Comparison of ENCODE assay signal across 8 cellular contexts in genomic region chr1:9589719-9590157, GRCh38. TPM values are rescaled to one million over a fixed set of nuclear protein-coding genes. Genes with fewer than 3 reads are reported as not detected.
DNase-seq lines count a peak whose midpoint lies in the region; ATAC-seq and TF ChIP-seq lines count a peak whose summit lies in the region.

No MANE protein-coding gene starts in this region.

- H3K27me3 ChIP-seq in cardiac muscle cell (no peaks in the 10 kb centered on the region), iPS-20b (ENCODE audit: insufficient read depth, low read length) (no peaks in the 10 kb centered on the region), suprapubic skin (no peaks in the 10 kb centered on the region)

- H3K4me1 ChIP-seq in cardiac muscle cell (ENCODE audit: low read depth): peaks cover 15% of the 10 kb centered on the region
- peaks cover 23% of the 10 kb centered on the region for H3K4me1 ChIP-seq in iPS-20b (ENCODE audit: insufficient read depth, low read length)
- H3K4me1 ChIP-seq in suprapubic skin: peaks cover 55% of the 10 kb centered on the region

- H3K36me3 Mint-ChIP-seq in activated T-helper 17 cell treated with anti-CD3 and anti-CD28 coated beads, Interleukin-2, amount 50 U/mL, for 72 hours (ENCODE audit: low read depth): no peaks in the 10 kb centered on the region

- no peak for ATAC-seq in left ventricle myocardium superior
- ATAC-seq in activated T-helper 17 cell treated with anti-CD3 and anti-CD28 coated beads, Interleukin-2, amount 50 U/mL, for 72 hours (replicated peaks): no peak

- H3K9me3 ChIP-seq in cardiac muscle cell (ENCODE audit: low read depth) (no peaks in the 10 kb centered on the region), iPS-20b (ENCODE audit: insufficient read depth, low read depth, low read length) (no peaks in the 10 kb centered on the region), suprapubic skin (no peaks in the 10 kb centered on the region)

- no peak for TF ChIP-seq EP300 in suprapubic skin (IDR thresholded peaks at IDR 0.05)

- peak overlapping the region; percentile 62 for H3K27ac Mint-ChIP-seq in activated T-helper 17 cell treated with anti-CD3 and anti-CD28 coated beads, Interleukin-2, amount 50 U/mL, for 72 hours

- H3K4me3 Mint-ChIP-seq in activated T-helper 17 cell treated with anti-CD3 and anti-CD28 coated beads, Interleukin-2, amount 50 U/mL, for 72 hours: peak overlapping the region; percentile 86

- WGBS in suprapubic skin: 13% methylated on average over 6 of the region's 6 CpGs

- intact Hi-C loops in left ventricle myocardium superior (cut with micrococcal nuclease): no loop called here

- TF ChIP-seq CTCF in cardiac muscle cell (IDR thresholded peaks at IDR 0.05; ENCODE audit: low read depth, low read length): no peak
- TF ChIP-seq CTCF in suprapubic skin (IDR thresholded peaks at IDR 0.05): no peak

- TF ChIP-seq POLR2A in suprapubic skin (IDR thresholded peaks at IDR 0.05): no peak

- no peaks in the 10 kb centered on the region for H3K9me3 Mint-ChIP-seq in activated T-helper 17 cell treated with anti-CD3 and anti-CD28 coated beads, Interleukin-2, amount 50 U/mL, for 72 hours

- H3K4me3 ChIP-seq in cardiac muscle cell (peak overlapping the region; percentile 77), iPS-20b (ENCODE audit: low read length) (peak overlapping the region; percentile 77), suprapubic skin (peak overlapping the region; percentile 83)

- DNase-seq in cardiac muscle cell (ENCODE audit: low read depth in 1 of 2, low spot score in 1 of 2): no peak
- DNase-seq in left ventricle myocardium superior: no peak
- DNase-seq in suprapubic skin (ENCODE audit: low spot score in 2 of 2): no peak
- no peak for DNase-seq in substantia nigra (lab: John Stamatoyannopoulos, UW)
- DNase-seq in NCI-H1048 (lab: John Stamatoyannopoulos, UW): no peak
- no peak for DNase-seq in SKM-1 treated with dmso at 0.1 percent for 144 hours (lab: John Stamatoyannopoulos, UW; ENCODE audit: unreplicated experiment)

- H3K36me3 ChIP-seq in cardiac muscle cell: no peaks in the 10 kb centered on the region
- H3K36me3 ChIP-seq in iPS-20b (ENCODE audit: insufficient read depth, low read depth, low read length): peaks cover 2% of the 10 kb centered on the region; the same call in 1 of the 2 replicates
- no peaks in the 10 kb centered on the region for H3K36me3 ChIP-seq in suprapubic skin

- H3K27me3 Mint-ChIP-seq in activated T-helper 17 cell treated with anti-CD3 and anti-CD28 coated beads, Interleukin-2, amount 50 U/mL, for 72 hours: no peaks in the 10 kb centered on the region

- H3K27ac ChIP-seq in cardiac muscle cell (no peak overlapping the region), iPS-20b (ENCODE audit: low read length) (no peak overlapping the region), suprapubic skin (no peak overlapping the region), substantia nigra (ENCODE audit: low read depth, low read length, poor library complexity, severe bottlenecking) (no peak overlapping the region)

- H3K4me1 Mint-ChIP-seq in activated T-helper 17 cell treated with anti-CD3 and anti-CD28 coated beads, Interleukin-2, amount 50 U/mL, for 72 hours: peaks cover 14% of the 10 kb centered on the region

- peak overlapping the region; percentile 75; the same call in 1 of the 2 replicates for H3K9ac ChIP-seq in iPS-20b (ENCODE audit: low read depth, low read length)

RNA-seq across cellular contexts. Expression of gene TMEM201, which starts 1.0 kb away (rescaled TPM):
- total RNA-seq in cardiac muscle cell: 21.0 and 28.0 TPM in 2 replicates
- 25.0 and 34.1 TPM in 2 replicates for polyA plus RNA-seq in cardiac muscle cell
- 20.8 TPM for total RNA-seq in left ventricle myocardium superior
- total RNA-seq in activated T-helper 17 cell treated with anti-CD3 and anti-CD28 coated beads, Interleukin-2, amount 50 U/mL, for 72 hours: 10 to 100 TPM; 12.0 to 25.5 TPM
- 10 to 100 TPM; 11.6 to 14.6 (median 11.9) TPM for total RNA-seq in suprapubic skin

RNA-seq across cellular contexts. Expression of gene SLC25A33, which starts 50.5 kb away (rescaled TPM):
- total RNA-seq in cardiac muscle cell (12.3 and 12.5 TPM in 2 replicates), left ventricle myocardium superior (3.8 TPM), suprapubic skin (1 to 10 TPM; 2.3 to 9.7 (median 5.3) TPM)
- 10.4 and 12.2 TPM in 2 replicates for polyA plus RNA-seq in cardiac muscle cell
- total RNA-seq in activated T-helper 17 cell treated with anti-CD3 and anti-CD28 coated beads, Interleukin-2, amount 50 U/mL, for 72 hours: 1 to 10 TPM; 3.6 to 7.6 TPM
